In genomic region chr4:66252291-66252690, GRCh38 we compare ENCODE assay signal across 1 cellular context.
TF ChIP-seq lines count a peak whose summit lies in the region.

No MANE protein-coding gene starts in this region.

TF ChIP-seq in SK-N-SH, 30 proteins besides CTCF, POLR2A, EP300 and RAD21 (continued from another document):
- TF ChIP-seq PBX3 (IDR thresholded peaks at IDR 0.05) = no peak
- no peak for TF ChIP-seq TAF1 (IDR thresholded peaks at IDR 0.05; ENCODE audit: borderline replicate concordance, low read depth, low read length)
- TF ChIP-seq ELF1 (IDR thresholded peaks at IDR 0.05) = no peak
- no peak for TF ChIP-seq MXI1 (IDR thresholded peaks at IDR 0.05; ENCODE audit: low read depth, low read length)
- TF ChIP-seq RXRA (IDR thresholded peaks at IDR 0.05; ENCODE audit: borderline replicate concordance, low read depth) = no peak
- no peak for TF ChIP-seq FOSL2 (IDR thresholded peaks at IDR 0.05; ENCODE audit: borderline replicate concordance, low read depth)
- TF ChIP-seq NFIC (IDR thresholded peaks at IDR 0.05; ENCODE audit: borderline replicate concordance) = no peak
